Comparison of ENCODE assay signal across 27 cellular contexts in genomic region chr17:30219833-30220232, GRCh38. TPM values are rescaled to one million over a fixed set of nuclear protein-coding genes. Genes with fewer than 3 reads are reported as not detected.
"Had no signal": no experiment of that assay in that cellular context is flagged by ENCODE, and none has a peak within 500 bp of the region (broad histone marks: within the 10 kb centered on the region; RNA-seq: fewer than 3 reads in every experiment).

No MANE protein-coding gene starts in this region.

- DNase-seq: activated CD4-positive, alpha-beta memory T cell treated with anti-CD3 and anti-CD28 coated beads, Interleukin-2, amount 10 ng/mL, durations not matched to agents 7 days and 5 days; activated CD4-positive, alpha-beta T cell treated with anti-CD3 and anti-CD28 coated beads for 36 hours; activated CD4-positive, alpha-beta T cell treated with anti-CD3 and anti-CD28 coated beads, Interleukin-2, amount 50 U/mL, for 1 hour; activated naive CD4-positive, alpha-beta T cell treated with anti-CD3 and anti-CD28 coated beads, Interleukin-2, amount 50 U/mL, for 16 hours; activated naive CD8-positive, alpha-beta T cell treated with anti-CD3 and anti-CD28 coated beads, Interleukin-2, amount 10 ng/mL, durations not matched to agents 7 days and 5 days; activated T-cell treated with anti-CD3 and anti-CD28 coated beads for 4 hours; activated T-cell treated with anti-CD3 and anti-CD28 coated beads, Interleukin-2, amount 50 U/mL, for 48 hours; adrenal gland; anterior cingulate cortex; KG1; NCI-H1092; NCI-H1417 treated with DMSO at 0.1 percent for 48 hours; NCI-H1694; NCI-H2029; NCI-H2107; NCI-H2171 treated with DMSO at 0.1 percent for 48 hours; NCI-H226; NCI-H526; NCI-H774; T-cell; T-helper 2 cell; T1000 had no signal

- H3K4me1 ChIP-seq: adrenal gland had no signal

- H3K36me3 ChIP-seq: adrenal gland had no signal

- H3K27ac ChIP-seq: adrenal gland, SK-N-MC, VCaP had no signal

- H3K27me3 ChIP-seq: adrenal gland had no signal

- H3K9me3 ChIP-seq: adrenal gland had no signal

- H3K4me3 ChIP-seq: adrenal gland, SK-N-MC had no signal

RNA-seq across cellular contexts. Expression of gene SLC6A4, which starts 15.7 kb away (rescaled TPM):
- total RNA-seq: activated CD4-positive, alpha-beta T cell treated with anti-CD3 and anti-CD28 coated beads for 36 hours; activated naive CD8-positive, alpha-beta T cell treated with anti-CD3 and anti-CD28 coated beads, Interleukin-2, amount 10 ng/mL, durations not matched to agents 7 days and 5 days; activated T-helper 17 cell treated with anti-CD3 and anti-CD28 coated beads, Interleukin-2, amount 50 U/mL, for 72 hours; LHCN-M2; NCI-H460 had no signal
